In genomic region chr2:73678008-73678407, GRCh38 we compare ENCODE assay signal across 7 cellular contexts. TPM values are rescaled to one million over a fixed set of nuclear protein-coding genes. Genes with fewer than 3 reads are reported as not detected.
"Had no signal": no experiment of that assay in that cellular context is flagged by ENCODE, and none has a peak within 500 bp of the region (broad histone marks: within the 10 kb centered on the region; RNA-seq: fewer than 3 reads in every experiment).

No MANE protein-coding gene starts in this region.

RNA-seq across cellular contexts. Expression of gene NAT8, which starts 35.8 kb away (rescaled TPM):
- total RNA-seq: GM23248, GM23338, H1, H4, H7, H9, HFFc6 had no signal
- polyA plus RNA-seq: GM23248, GM23338, H1 had no signal
